27 cellular contexts compared by ENCODE assay signal in the genomic region with DNA sequence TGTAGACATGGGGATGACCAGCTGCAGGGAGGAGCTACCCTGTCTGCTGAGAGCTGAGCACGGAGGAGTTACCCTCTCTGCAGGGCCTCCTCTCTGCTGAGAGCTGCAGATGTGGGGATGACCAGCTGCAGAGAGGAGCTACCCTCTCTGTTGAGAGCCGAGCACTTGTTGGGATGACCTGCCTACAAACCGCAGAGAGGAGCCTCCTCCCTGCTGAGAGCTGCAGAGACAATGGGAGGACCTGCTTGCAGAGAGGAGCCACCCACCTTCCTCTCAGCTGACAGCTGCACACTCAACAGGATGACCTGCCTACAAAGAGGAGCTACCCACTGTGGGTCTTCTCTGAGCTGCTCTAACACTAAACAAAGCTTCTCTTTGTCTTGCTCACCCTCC. TPM values are rescaled to one million over a fixed set of nuclear protein-coding genes. Genes with fewer than 3 reads are reported as not detected.
"Had no signal": no experiment of that assay in that cellular context is flagged by ENCODE, and none has a peak within 500 bp of the region (broad histone marks: within the 10 kb centered on the region; RNA-seq: fewer than 3 reads in every experiment).

No MANE protein-coding gene starts in this region.

- H3K4me1 Mint-ChIP-seq: activated CD4-positive, alpha-beta T cell treated with anti-CD3 and anti-CD28 coated beads, Interleukin-2, amount 10 ng/mL, durations not matched to agents 24 days and 14 days had no signal

- H3K9ac ChIP-seq: KMS-11, SK-N-SH had no signal

- H3K27ac ChIP-seq: breast epithelium, KMS-11 had no signal

- H3K4me3 Mint-ChIP-seq: activated CD4-positive, alpha-beta memory T cell treated with anti-CD3 and anti-CD28 coated beads for 36 hours; activated CD4-positive, alpha-beta T cell treated with anti-CD3 and anti-CD28 coated beads, Interleukin-2, amount 10 ng/mL, durations not matched to agents 24 days and 14 days; activated naive CD4-positive, alpha-beta T cell treated with anti-CD3 and anti-CD28 coated beads, Interleukin-2, amount 50 U/mL, for 24 hours; activated T-cell treated with anti-CD3 and anti-CD28 coated beads, Interleukin-2, amount 50 U/mL, for 72 hours; IgD-negative memory B cell; T-helper 1 cell treated with Interleukin-12 subunit alpha and Interleukin-12 subunit beta and Interleukin-4 antibody, amounts not matched to agents 30 μg/mL and 1 μg/mL, for 36 hours had no signal

- H3K36me3 Mint-ChIP-seq: IgD-negative memory B cell had no signal

- H3K4me1 ChIP-seq: breast epithelium had no signal

- H3K27me3 Mint-ChIP-seq: activated CD4-positive, alpha-beta memory T cell treated with anti-CD3 and anti-CD28 coated beads for 36 hours; activated CD4-positive, alpha-beta T cell treated with anti-CD3 and anti-CD28 coated beads, Interleukin-2, amount 10 ng/mL, durations not matched to agents 24 days and 14 days; activated naive CD4-positive, alpha-beta T cell treated with anti-CD3 and anti-CD28 coated beads, Interleukin-2, amount 50 U/mL, for 24 hours; IgD-negative memory B cell had no signal

- H3K27me3 ChIP-seq: breast epithelium had no signal

- H3K27ac Mint-ChIP-seq: activated CD4-positive, alpha-beta memory T cell treated with anti-CD3 and anti-CD28 coated beads for 36 hours; activated CD4-positive, alpha-beta T cell treated with anti-CD3 and anti-CD28 coated beads, Interleukin-2, amount 10 ng/mL, durations not matched to agents 24 days and 14 days; activated naive CD4-positive, alpha-beta T cell treated with anti-CD3 and anti-CD28 coated beads, Interleukin-2, amount 50 U/mL, for 24 hours; activated T-cell treated with anti-CD3 and anti-CD28 coated beads, Interleukin-2, amount 50 U/mL, for 72 hours; IgD-negative memory B cell; T-helper 1 cell treated with Interleukin-12 subunit alpha and Interleukin-12 subunit beta and Interleukin-4 antibody, amounts not matched to agents 30 μg/mL and 1 μg/mL, for 36 hours had no signal

- H3K4me3 ChIP-seq: breast epithelium had no signal

- H3K36me3 ChIP-seq: breast epithelium had no signal

- DNase-seq: activated CD4-positive, alpha-beta memory T cell treated with anti-CD3 and anti-CD28 coated beads for 36 hours; activated CD4-positive, alpha-beta T cell treated with anti-CD3 and anti-CD28 coated beads, Interleukin-2, amount 10 ng/mL, durations not matched to agents 24 days and 14 days; activated CD4-positive, CD25-positive, alpha-beta regulatory T cell treated with anti-CD3 and anti-CD28 coated beads, Interleukin-2, amount 50 U/mL, for 72 hours; activated CD8-positive, alpha-beta memory T cell treated with anti-CD3 and anti-CD28 coated beads, Interleukin-2, amount 50 U/mL, for 4 hours; activated T-cell treated with anti-CD3 and anti-CD28 coated beads, Interleukin-2, amount 50 U/mL, for 72 hours; aorta; caudate nucleus; NCI-H1092; NCI-H1417; NCI-H1694; NCI-H2029; NCI-H2107; NCI-H2171 treated with DMSO at 0.1 percent for 48 hours; NCI-H226; NCI-H526; NCI-H774; SIG-M5; SK-N-SH; SW 1271 had no signal

- H3K9me3 Mint-ChIP-seq: activated CD4-positive, alpha-beta memory T cell treated with anti-CD3 and anti-CD28 coated beads for 36 hours; activated CD4-positive, alpha-beta T cell treated with anti-CD3 and anti-CD28 coated beads, Interleukin-2, amount 10 ng/mL, durations not matched to agents 24 days and 14 days; activated naive CD4-positive, alpha-beta T cell treated with anti-CD3 and anti-CD28 coated beads, Interleukin-2, amount 50 U/mL, for 24 hours; activated T-cell treated with anti-CD3 and anti-CD28 coated beads, Interleukin-2, amount 50 U/mL, for 72 hours; IgD-negative memory B cell; T-helper 1 cell treated with Interleukin-12 subunit alpha and Interleukin-12 subunit beta and Interleukin-4 antibody, amounts not matched to agents 30 μg/mL and 1 μg/mL, for 36 hours had no signal

- H3K9me3 ChIP-seq: breast epithelium, SK-N-SH had no signal

- H3K4me2 ChIP-seq: KMS-11, SK-N-SH had no signal

RNA-seq across cellular contexts. Expression of gene TAL2, which starts 51.7 kb away (rescaled TPM):
- total RNA-seq: activated CD4-positive, alpha-beta memory T cell treated with anti-CD3 and anti-CD28 coated beads for 36 hours; activated CD4-positive, alpha-beta T cell treated with anti-CD3 and anti-CD28 coated beads, Interleukin-2, amount 10 ng/mL, durations not matched to agents 24 days and 14 days; activated T-cell treated with anti-CD3 and anti-CD28 coated beads, Interleukin-2, amount 50 U/mL, for 72 hours; aorta; breast epithelium; NCI-H460; OCI-LY7; RPMI7951 had no signal
- polyA plus RNA-seq: aorta had no signal
